ENCODE assay signal across 1 cellular context in genomic region chr3:52771334-52771681, GRCh38.
TF ChIP-seq lines count a peak whose summit lies in the region.

No MANE protein-coding gene starts in this region.

TF ChIP-seq in endothelial cell of umbilical vein, 7 proteins besides CTCF, POLR2A, EP300 and RAD21:
- no peak for TF ChIP-seq MAX (IDR thresholded peaks at IDR 0.05; ENCODE audit: insufficient read depth, insufficient read length)
- no peak for TF ChIP-seq JUN (IDR thresholded peaks at IDR 0.05; ENCODE audit: borderline replicate concordance, insufficient read depth, insufficient read length, low read depth)
- no peak for TF ChIP-seq EZH2 (IDR thresholded peaks at IDR 0.05; ENCODE audit: borderline replicate concordance, low read depth, low read length, severe bottlenecking)
- TF ChIP-seq FOS (IDR thresholded peaks at IDR 0.05; ENCODE audit: borderline replicate concordance, insufficient read depth, low read length) = no peak
- no peak for TF ChIP-seq MYC (IDR thresholded peaks at IDR 0.05; ENCODE audit: low read depth, low read length)
- no peak for TF ChIP-seq POLR2AphosphoS5 (IDR thresholded peaks at IDR 0.05; ENCODE audit: insufficient read depth, low read depth, low read length)
- TF ChIP-seq GATA2 (IDR thresholded peaks at IDR 0.05; ENCODE audit: insufficient read depth, insufficient read length, low read depth, low read length) = no peak
